In genomic region chr1:15046487-15047165, GRCh38 we compare ENCODE assay signal across 8 cellular contexts.
DNase-seq lines count a peak whose midpoint lies in the region; ATAC-seq lines count a peak whose summit lies in the region.

No MANE protein-coding gene starts in this region.

- DNase-seq in activated CD4-positive, CD25-positive, alpha-beta regulatory T cell treated with anti-CD3 and anti-CD28 coated beads, Interleukin-2, amount 50 U/mL, for 72 hours, result peak; percentile 56
- peak; percentile 24 for DNase-seq in NCI-H1694 (lab: John Stamatoyannopoulos, UW)
- DNase-seq in activated CD4-positive, alpha-beta T cell treated with anti-CD3 and anti-CD28 coated beads, Interleukin-2, amount 50 U/mL, for 48 hours, result peak; percentile 57 to 65
- peak; percentile 8 for DNase-seq in effector CD4-positive, alpha-beta T cell
- DNase-seq in medulla oblongata (ENCODE audit: extremely low spot score), result peak; percentile 89
- DNase-seq in stimulated activated CD8-positive, alpha-beta memory T cell treated with anti-CD3 and anti-CD28 coated beads, Interleukin-15, amount 100 ng/mL, for 1 hour (ENCODE audit: low read depth), result peak; percentile 24

- no peak for ATAC-seq in activated CD4-positive, CD25-positive, alpha-beta regulatory T cell treated with anti-CD3 and anti-CD28 coated beads, Interleukin-2, amount 50 U/mL, for 24 hours
- ATAC-seq in HG03135 (IDR thresholded peaks at IDR 0.05; ENCODE audit: unreplicated experiment), result no peak

Comparison
In these comparisons a context has a peak if more than half of its experiments do, and no peak if none do; other contexts are left out.
1. DNase-seq: peak in every context shown above with its lines; median percentile 89 in medulla oblongata; 61 in activated CD4-positive, alpha-beta T cell treated with anti-CD3 and anti-CD28 coated beads, Interleukin-2, amount 50 U/mL, for 48 hours; 56 in activated CD4-positive, CD25-positive, alpha-beta regulatory T cell treated with anti-CD3 and anti-CD28 coated beads, Interleukin-2, amount 50 U/mL, for 72 hours; 24 in NCI-H1694; 24 in stimulated activated CD8-positive, alpha-beta memory T cell treated with anti-CD3 and anti-CD28 coated beads, Interleukin-15, amount 100 ng/mL, for 1 hour; 8 in effector CD4-positive, alpha-beta T cell.